In the genomic region with DNA sequence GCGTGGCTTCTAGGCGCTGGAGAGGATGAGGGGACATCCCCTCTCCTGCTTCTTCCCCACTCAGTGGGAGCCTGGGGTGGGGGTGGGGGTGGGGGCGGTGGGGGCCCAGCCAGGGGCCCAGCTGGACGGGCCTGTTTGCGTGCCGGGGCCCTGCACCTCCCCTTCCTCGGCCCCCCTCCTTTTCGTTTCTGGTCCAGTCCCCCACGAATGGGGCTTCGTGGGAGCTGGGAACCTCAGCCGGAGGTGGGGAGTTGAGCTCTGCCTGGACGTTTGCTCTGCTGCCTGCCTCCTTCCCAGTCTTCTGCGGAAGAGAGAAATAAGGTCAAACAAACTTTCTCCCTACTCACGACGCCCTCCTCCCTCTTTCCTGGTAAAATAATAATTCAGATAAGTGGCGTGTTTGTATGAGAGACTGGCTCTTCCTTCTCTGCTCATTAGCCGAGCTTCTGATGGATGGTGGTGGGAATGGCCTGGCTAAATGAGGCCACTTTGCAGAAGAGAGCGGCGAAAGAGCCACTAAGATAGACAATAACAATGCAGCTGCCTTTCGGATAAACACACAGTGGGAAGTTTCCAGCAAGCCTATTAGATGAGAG, we compare ENCODE assay signal across 8 cellular contexts. TPM values are rescaled to one million over a fixed set of nuclear protein-coding genes. Genes with fewer than 3 reads are reported as not detected.
DNase-seq lines count a peak whose midpoint lies in the region; ATAC-seq and TF ChIP-seq lines count a peak whose summit lies in the region.

No MANE protein-coding gene starts in this region.

- intact Hi-C loops in ascending aorta (cut with DNase I) = loop anchor here (10.0 kb wide), 1 partner anchor 226 kb away; the partner anchor contains the start of gene HAAO

- peaks cover under 1 to 2% of the 10 kb centered on the region in 2 donors for H3K36me3 ChIP-seq in ascending aorta

- H3K4me3 ChIP-seq in ascending aorta (peak overlapping the region; percentile 79 to 99), retinal pigment epithelial cell (ENCODE audit: low read length) (peak overlapping the region; percentile 75)

- no peaks in the 10 kb centered on the region for H3K9me3 ChIP-seq in ascending aorta

- H3K27me3 ChIP-seq in ascending aorta = no peaks in the 10 kb centered on the region

- peak; percentile 10 for DNase-seq in DMS153 (lab: John Stamatoyannopoulos, UW)
- peak; percentile 22 for DNase-seq in HCEC 1CT
- peak; percentile 65 for DNase-seq in NCI-H748 (lab: John Stamatoyannopoulos, UW; ENCODE audit: unreplicated experiment)
- no peak for DNase-seq in ascending aorta (ENCODE audit: low spot score in 2 of 2)
- peak in 31 of 51 donors; percentile 2 to 75 (median 27) for DNase-seq in hypothalamus (lab: John Stamatoyannopoulos, UW)
- DNase-seq in retinal pigment epithelial cell (ENCODE audit: low read depth) = peak; percentile 13

- ATAC-seq in GM19324 (IDR thresholded peaks at IDR 0.05; ENCODE audit: low FRiP score, unreplicated experiment) (no peak), HG03439 (IDR thresholded peaks at IDR 0.05; ENCODE audit: unreplicated experiment) (no peak)

- H3K27ac ChIP-seq in ascending aorta = peak overlapping the region; percentile 81 to 94

- peaks cover 0 to 5% of the 10 kb centered on the region in 2 donors for H3K4me1 ChIP-seq in ascending aorta

- TF ChIP-seq CTCF in ascending aorta (IDR thresholded peaks at IDR 0.05) (no peak), retinal pigment epithelial cell (conservative IDR thresholded peaks at IDR 0.05; ENCODE audit: low read depth, low read length) (no peak)

RNA-seq across cellular contexts. Expression of gene MTA3, which starts 0.8 kb away (rescaled TPM):
- 59.2 TPM for total RNA-seq in ascending aorta

Comparison
In these comparisons a context has a peak if more than half of its experiments do, and no peak if none do; other contexts are left out.
1. DNase-seq: peak in DMS153 (single experiment), HCEC 1CT (single experiment), NCI-H748 (single experiment), hypothalamus (31 of 51) and retinal pigment epithelial cell (single experiment); none in ascending aorta (0 of 2).